In genomic region chr2:134657650-134658250, GRCh38 we compare ENCODE assay signal across 10 cellular contexts.
DNase-seq lines count a peak whose midpoint lies in the region; ATAC-seq, FAIRE-seq and TF ChIP-seq lines count a peak whose summit lies in the region.
"Had no signal": no experiment of that assay in that cellular context is flagged by ENCODE, and none has a peak within 500 bp of the region (broad histone marks: within the 10 kb centered on the region; RNA-seq: fewer than 3 reads in every experiment).

No MANE protein-coding gene starts in this region.

- POLR2A ChIA-PET in HCT116 (lab: Charles Lee), result no interaction called here
- POLR2A ChIA-PET in HepG2 (lab: Yijun Ruan, JAX), result no interaction called here

- no peak overlapping the region for H3K27ac ChIP-seq in HCT116 (ENCODE audit: low read depth, low read length)
- H3K27ac ChIP-seq in HepG2 (ENCODE audit: extremely low read length, insufficient read depth, low read length), result no peak overlapping the region
- H3K27ac ChIP-seq in caudate nucleus (ENCODE audit: low read depth, low read length), result no peak overlapping the region
- H3K27ac ChIP-seq in dorsolateral prefrontal cortex, result no peak overlapping the region
- H3K27ac ChIP-seq: gastrocnemius medialis had no signal

- H3K9me3 ChIP-seq in HCT116 (ENCODE audit: control insufficient read depth in 1 of 2, insufficient read depth in 1 of 2, low read depth in 1 of 2, low read length in 2 of 2), result no peaks in the 10 kb centered on the region
- no peaks in the 10 kb centered on the region for H3K9me3 ChIP-seq in HepG2 (ENCODE audit: low read length)
- H3K9me3 ChIP-seq: gastrocnemius medialis had no signal

- no peaks in the 10 kb centered on the region for H3K4me1 ChIP-seq in HCT116 (ENCODE audit: control insufficient read depth in 1 of 2, insufficient read depth in 2 of 2, low read length in 2 of 2)
- H3K4me1 ChIP-seq in HepG2 (ENCODE audit: insufficient read depth, low read length), result no peaks in the 10 kb centered on the region
- H3K4me1 ChIP-seq: gastrocnemius medialis had no signal

- peak; percentile 61 for TF ChIP-seq RAD21 in HCT116 (IDR thresholded peaks at IDR 0.05; ENCODE audit: low read depth)
- TF ChIP-seq RAD21 in HepG2 (CRISPR knock-in tag; IDR thresholded peaks at IDR 0.05), result no peak

- H4K20me1 ChIP-seq in HCT116 (ENCODE audit: insufficient read depth) (no peaks in the 10 kb centered on the region), HepG2 (ENCODE audit: insufficient read depth, low read length) (no peaks in the 10 kb centered on the region)

- H2AFZ ChIP-seq in HCT116 (ENCODE audit: low read depth, low read length, poor library complexity, severe bottlenecking) (peak overlapping the region; percentile 40), HepG2 (ENCODE audit: low read length) (no peak overlapping the region)

- FAIRE-seq in HepG2 (lab: Jason Lieb, UNC), result peak; percentile 60

- in situ Hi-C loops in HepG2 (cut with HindIII; ENCODE audit: extremely low pct_ligation_motif_present, low pct_unique_long_range_greater_than_20kb), result no loop called here

- ATAC-seq in HCT116, result peak; percentile 85
- 0 out of 3 replicates have a peak, but pooled peaks have one; percentile 41 for ATAC-seq in HepG2
- no peak for ATAC-seq in GM18498 (IDR thresholded peaks at IDR 0.05; ENCODE audit: unreplicated experiment)
- ATAC-seq: gastrocnemius medialis had no signal

- peak; percentile 20 for DNase-seq in COLO668 (lab: John Stamatoyannopoulos, UW; ENCODE audit: unreplicated experiment)
- DNase-seq in HCT116 (ENCODE audit: low read depth, low spot score), result peak; percentile 10
- peak; percentile 29 for DNase-seq in activated CD4-positive, alpha-beta T cell treated with anti-CD3 and anti-CD28 coated beads, Interleukin-2, amount 50 U/mL, for 1 hour
- DNase-seq in HepG2 (ENCODE audit: low spot score), result peak; percentile 23
- DNase-seq in caudate nucleus (lab: John Stamatoyannopoulos, UW), result no peak
- no peak for DNase-seq in NCI-H187 (lab: John Stamatoyannopoulos, UW)
- DNase-seq in dorsolateral prefrontal cortex, result no peak
- DNase-seq: activated CD8-positive, alpha-beta memory T cell treated with anti-CD3 and anti-CD28 coated beads for 24 hours; gastrocnemius medialis had no signal

- TF ChIP-seq POLR2A in HCT116 (IDR thresholded peaks at IDR 0.05; ENCODE audit: borderline replicate concordance, extremely low read depth, insufficient read depth, insufficient read length) (no peak), HepG2 (IDR thresholded peaks at IDR 0.05; ENCODE audit: insufficient read depth in 1 of 2, low read depth in 2 of 2, low read length in 2 of 2) (no peak)

- H3K9me2 ChIP-seq in HCT116 (ENCODE audit: insufficient read depth), result no peaks in the 10 kb centered on the region

- 41% methylated on average over 12 of the region's 12 CpGs for whole genome bisulfite sequencing in HepG2 (ENCODE audit: low lambda C conversion rate)

- H3K79me2 ChIP-seq in HCT116 (ENCODE audit: insufficient read depth, low read length), result no peaks in the 10 kb centered on the region
- no peaks in the 10 kb centered on the region for H3K79me2 ChIP-seq in HepG2 (ENCODE audit: insufficient read depth, low read length)

- RAD21 ChIA-PET in HCT116 (lab: Charles Lee; ENCODE audit: low non-redundant PET in 1 of 2, low total read pairs in 2 of 2, uncharacterized antibody in 2 of 2, unreplicated experiment in 2 of 2), result no interaction called here

- H3K36me3 ChIP-seq in HCT116 (ENCODE audit: control insufficient read depth in 1 of 2, insufficient read depth in 2 of 2, low read length in 2 of 2) (no peaks in the 10 kb centered on the region), HepG2 (replicated peaks in 1 of 2; ENCODE audit: control insufficient read depth in 1 of 2, insufficient read depth in 2 of 2, low read length in 2 of 2) (no peaks in the 10 kb centered on the region)
- H3K36me3 ChIP-seq: gastrocnemius medialis had no signal

- BruUV-seq in HCT116 (replicated peaks; lab: Mats Ljungman, UMichigan), result no TSS peak
- no TSS peak for BruUV-seq in HepG2 (replicated peaks; lab: Mats Ljungman, UMichigan)

- TF ChIP-seq CTCF in HCT116 (IDR thresholded peaks at IDR 0.05 in 2 of 3, conservative IDR thresholded peaks at IDR 0.05 in 1 of 3; ENCODE audit: borderline replicate concordance in 1 of 3, insufficient read depth in 1 of 3, low read depth in 2 of 3, low read length in 2 of 3) (peak; percentile 49 to 75 (median 66); a peak in 5 of 6 replicates), HepG2 (CRISPR knock-in tag; IDR thresholded peaks at IDR 0.05) (peak; percentile 58), dorsolateral prefrontal cortex (IDR thresholded peaks at IDR 0.05 in 54 of 56, conservative IDR thresholded peaks at IDR 0.05 in 2 of 56; ENCODE audit: low read depth in 1 of 56, partially characterized antibody in 56 of 56) (peak in 16 of 56 donors; percentile 10 to 27 (median 14))

- CTCF ChIA-PET in HCT116 (lab: Charles Lee), result interaction anchor here (1.0 kb wide), 1 partner anchor 241 kb away, joined by 3 read pairs; no protein-coding TSS in a partner anchor
- CTCF ChIA-PET in HepG2 (lab: Yijun Ruan, JAX; ENCODE audit: low intra/inter-chr PET ratio, low total read pairs), result no interaction called here

- intact Hi-C loops in HCT116 (cut with micrococcal nuclease) (loop anchor here (2.0 kb wide), 1 partner anchor 241 kb away; no protein-coding TSS in a partner anchor), HepG2 (cut with micrococcal nuclease; ENCODE audit: unreplicated experiment) (loop anchor here (5.0 kb wide), 1 partner anchor 240 kb away; no protein-coding TSS in a partner anchor), dorsolateral prefrontal cortex (cut with DNase I) (no loop called here)

- H3K4me2 ChIP-seq in HCT116 (ENCODE audit: low read length) (peak overlapping the region; percentile 45), HepG2 (ENCODE audit: low read depth, low read length) (no peak overlapping the region)

- H3K27me3 ChIP-seq in HCT116 (ENCODE audit: insufficient read depth, low read length) (peaks cover 3% of the 10 kb centered on the region; the same call in 1 of the 2 replicates), HepG2 (ENCODE audit: control insufficient read depth in 1 of 2, insufficient read depth in 2 of 2, low read length in 2 of 2) (no peaks in the 10 kb centered on the region; a peak in 1 of 5 replicates), dorsolateral prefrontal cortex (no peaks in the 10 kb centered on the region)
- H3K27me3 ChIP-seq: gastrocnemius medialis had no signal

- TF ChIP-seq EP300 in HepG2 (IDR thresholded peaks at IDR 0.05; ENCODE audit: low read depth in 2 of 2, low read length in 2 of 2), result no peak
- no peak for TF ChIP-seq EP300 in HepG2 (CRISPR knock-in tag; IDR thresholded peaks at IDR 0.05; ENCODE audit: borderline replicate concordance)

- H3K4me3 ChIP-seq in HCT116 (replicated peaks in 1 of 2; ENCODE audit: low read depth in 1 of 2, low read length in 2 of 2) (no peak overlapping the region), HepG2 (replicated peaks in 1 of 3; ENCODE audit: insufficient read depth in 1 of 3, low read depth in 2 of 3, low read length in 3 of 3) (no peak overlapping the region), dorsolateral prefrontal cortex (no peak overlapping the region)
- H3K4me3 ChIP-seq: gastrocnemius medialis had no signal

- H3K9ac ChIP-seq in HCT116 (ENCODE audit: low read length), result no peak overlapping the region
- H3K9ac ChIP-seq in HepG2 (ENCODE audit: insufficient read depth, low read depth, low read length), result no peak overlapping the region

TF ChIP-seq in HCT116, 20 proteins besides CTCF, POLR2A, EP300 and RAD21:
- TF ChIP-seq TCF7L2 (IDR thresholded peaks at IDR 0.05; ENCODE audit: borderline replicate concordance, extremely low read depth, insufficient read depth, insufficient read length), result no peak
- no peak for TF ChIP-seq ATF3 (IDR thresholded peaks at IDR 0.05)

TF ChIP-seq in HepG2, 621 proteins besides CTCF, POLR2A, EP300 and RAD21 (continues in another document):
- TF ChIP-seq CREBL2 (CRISPR knock-in tag; IDR thresholded peaks at IDR 0.05; ENCODE audit: borderline replicate concordance) (no peak), SMC3 (IDR thresholded peaks at IDR 0.05; ENCODE audit: low read length) (peak; percentile 39; the same call in 1 of the 2 replicates), ZNF317 (CRISPR knock-in tag; IDR thresholded peaks at IDR 0.05) (0 out of 2 replicates have a peak, but pooled peaks have one; percentile 42), ZNF251 (CRISPR knock-in tag; IDR thresholded peaks at IDR 0.05) (no peak), ZNF124 (CRISPR knock-in tag; IDR thresholded peaks at IDR 0.05) (no peak), SP140L (CRISPR knock-in tag; IDR thresholded peaks at IDR 0.05; ENCODE audit: borderline replicate concordance) (no peak), ZKSCAN1 (IDR thresholded peaks at IDR 0.05; ENCODE audit: low read length) (peak; percentile 96), STAG1 (CRISPR knock-in tag; IDR thresholded peaks at IDR 0.05) (peak; percentile 45; the same call in 1 of the 2 replicates)

Comparison
In these comparisons a context has a peak if more than half of its experiments do, and no peak if none do; other contexts are left out.
1. DNase-seq: peak in COLO668 (single experiment), HCT116 (single experiment), activated CD4-positive, alpha-beta T cell treated with anti-CD3 and anti-CD28 coated beads, Interleukin-2, amount 50 U/mL, for 1 hour (single experiment) and HepG2 (single experiment); none in caudate nucleus (0 of 61), NCI-H187 (0 of 2) and dorsolateral prefrontal cortex (0 of 10).
2. intact Hi-C loops: an anchor here in HCT116 (2.0 kb wide) and HepG2 (5.0 kb wide); none called in dorsolateral prefrontal cortex.